Comparison of ENCODE assay signal across 8 cellular contexts in the genomic region with DNA sequence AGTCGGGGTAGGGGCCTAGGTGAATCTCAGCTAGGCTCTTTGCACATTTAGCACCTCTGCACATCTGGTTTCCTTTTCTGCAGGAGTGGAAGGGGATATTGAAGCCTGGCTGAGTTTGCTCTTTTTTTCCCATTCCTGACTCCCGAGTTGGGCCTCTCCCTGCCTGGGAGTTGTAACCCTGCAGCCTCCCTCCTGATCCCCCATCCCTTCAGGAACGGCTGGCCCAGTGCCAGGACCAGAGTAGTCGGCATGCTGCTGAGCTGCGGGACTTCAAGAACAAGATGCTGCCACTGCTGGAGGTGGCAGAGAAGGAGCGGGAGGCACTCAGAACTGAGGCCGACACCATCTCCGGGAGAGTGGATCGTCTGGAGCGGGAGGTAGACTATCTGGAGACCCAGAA. TPM values are rescaled to one million over a fixed set of nuclear protein-coding genes. Genes with fewer than 3 reads are reported as not detected.
A peak's percentile ranks its signal among the peaks of the same experiment; 100 is the strongest.
DNase-seq lines count a peak whose midpoint lies in the region; ATAC-seq and TF ChIP-seq lines count a peak whose summit lies in the region.

No MANE protein-coding gene starts in this region.

- peak overlapping the region; percentile 36 to 72 for H3K27ac ChIP-seq in ovary

- TF ChIP-seq CTCF in AG10803 (conservative IDR thresholded peaks at IDR 0.05; ENCODE audit: low read length) (no peak), fibroblast of the aortic adventitia (IDR thresholded peaks at IDR 0.05; ENCODE audit: insufficient read depth, low read length) (no peak), ovary (IDR thresholded peaks at IDR 0.05) (no peak)

- H3K27me3 ChIP-seq in ovary = no peaks in the 10 kb centered on the region

- no peak for ATAC-seq in GM21619 (IDR thresholded peaks at IDR 0.05; ENCODE audit: unreplicated experiment)
- ATAC-seq in GM18861 (IDR thresholded peaks at IDR 0.05; ENCODE audit: unreplicated experiment) = no peak
- ATAC-seq in GM19324 (IDR thresholded peaks at IDR 0.05; ENCODE audit: low FRiP score, unreplicated experiment) = no peak

- no peak for TF ChIP-seq EP300 in ovary (IDR thresholded peaks at IDR 0.05)

- WGBS in ovary, 3 donors = 15 to 18% (median 16%) methylated on average over 10 of the region's 10 CpGs

- peak; percentile 54 for DNase-seq in AG10803 (ENCODE audit: low read depth)
- DNase-seq in NCI-H2171 treated with DMSO at 0.1 percent for 48 hours (lab: John Stamatoyannopoulos, UW) = peak; percentile 81
- DNase-seq in fibroblast of the aortic adventitia (ENCODE audit: low read depth) = peak; percentile 73
- DNase-seq in ovary = peak; percentile 85 to 90 (median 88)
- no peak for DNase-seq in effector CD8-positive, alpha-beta T cell (lab: John Stamatoyannopoulos, UW)

- intact Hi-C loops in ovary (cut with DNase I) = loop anchor here in 2 of 4 donors (2.0 to 5.0 kb wide), 2 partner anchors 302 to 305 kb away; no protein-coding TSS in a partner anchor

- no peaks in the 10 kb centered on the region for H3K36me3 ChIP-seq in ovary

- peaks cover 22% of the 10 kb centered on the region for H3K4me1 ChIP-seq in ovary (ENCODE audit: insufficient read depth)

- no peak for TF ChIP-seq POLR2A in ovary (IDR thresholded peaks at IDR 0.05)

- peak overlapping the region; percentile 82 for H3K4me3 ChIP-seq in AG10803 (ENCODE audit: low read length)
- peak overlapping the region; percentile 76 for H3K4me3 ChIP-seq in fibroblast of the aortic adventitia (ENCODE audit: low read depth, low read length)
- peak overlapping the region; percentile 35 for H3K4me3 ChIP-seq in ovary

- H3K9me3 ChIP-seq in ovary = no peaks in the 10 kb centered on the region

RNA-seq across cellular contexts. Expression of a gene that starts 0.8 kb away (rescaled TPM):
- 135 and 212 TPM in 2 replicates for total RNA-seq in fibroblast of the aortic adventitia (ENCODE audit: low replicate concordance)
- total RNA-seq in ovary = 100 to 1,000 TPM in 5 of 7 donors, 10 to 100 TPM in 2; 69.7 to 157 (median 119) TPM
- 100 to 1,000 TPM; 139 to 240 TPM for polyA plus RNA-seq in ovary

RNA-seq across cellular contexts. Expression of a gene that starts 51.0 kb away (rescaled TPM):
- total RNA-seq in fibroblast of the aortic adventitia (ENCODE audit: low replicate concordance) (17.2 and 38.2 TPM in 2 replicates), ovary (10 to 100 TPM; 35.5 to 77.0 (median 68.3) TPM)
- 10 to 100 TPM; 17.5 to 46.9 TPM for polyA plus RNA-seq in ovary
